In genomic region chr2:102601730-102602129, GRCh38 we compare ENCODE assay signal across 14 cellular contexts. TPM values are rescaled to one million over a fixed set of nuclear protein-coding genes. Genes with fewer than 3 reads are reported as not detected.
"Had no signal": no experiment of that assay in that cellular context is flagged by ENCODE, and none has a peak within 500 bp of the region (broad histone marks: within the 10 kb centered on the region; RNA-seq: fewer than 3 reads in every experiment).

No MANE protein-coding gene starts in this region.

- DNase-seq: activated CD4-positive, alpha-beta T cell treated with anti-CD3 and anti-CD28 coated beads, Interleukin-2, amount 50 U/mL, for 48 hours; activated naive CD4-positive, alpha-beta T cell treated with anti-CD3 and anti-CD28 coated beads, Interleukin-2, amount 10 ng/mL, durations not matched to agents 7 days and 5 days; effector memory CD4-positive, alpha-beta T cell; foreskin keratinocyte; glutamatergic neuron; hypothalamus; mesendoderm; stimulated activated CD4-positive, alpha-beta T cell treated with anti-CD3 and anti-CD28 coated beads, Interleukin-4, amount 100 ng/mL, for 4 hours; stimulated activated CD8-positive, alpha-beta memory T cell treated with anti-CD3 and anti-CD28 coated beads, Interleukin-4, amount 100 ng/mL, for 48 hours; WERI-Rb-1 had no signal

- H3K9me3 ChIP-seq: right atrium auricular region, suprapubic skin had no signal

- ATAC-seq: foreskin keratinocyte had no signal

- H3K27me3 ChIP-seq: right atrium auricular region, suprapubic skin had no signal

- H3K27ac ChIP-seq: foreskin keratinocyte, right atrium auricular region, skin epidermis, suprapubic skin, WERI-Rb-1 had no signal

- H3K4me1 ChIP-seq: right atrium auricular region had no signal

- H3K36me3 ChIP-seq: right atrium auricular region, suprapubic skin, WERI-Rb-1 had no signal

- H3K4me3 ChIP-seq: right atrium auricular region, skin epidermis, suprapubic skin had no signal

RNA-seq across cellular contexts. Expression of gene SLC9A2, which starts 17.6 kb away (rescaled TPM):
- total RNA-seq: activated T-helper 2 cell treated with anti-CD3 and anti-CD28 coated beads, Interferon-gamma antibody, Interleukin-2, Interleukin-4, amounts not matched to agents 10 μg/mL and 5 μg/mL and 100 μg/mL, durations not matched to agents 14 hours and 24 hours and 36 hours had no signal
